In genomic region chr22:44600386-44600785, GRCh38 we compare ENCODE assay signal across 25 cellular contexts.
"Had no signal": no experiment of that assay in that cellular context is flagged by ENCODE, and none has a peak within 500 bp of the region (broad histone marks: within the 10 kb centered on the region; RNA-seq: fewer than 3 reads in every experiment).

No MANE protein-coding gene starts in this region.

- H3K27ac ChIP-seq: esophagus muscularis mucosa, left lung, lower lobe of right lung, neutrophil, ovary, right lobe of liver, thyroid gland, upper lobe of right lung had no signal

- ATAC-seq: activated CD4-positive, CD25-positive, alpha-beta regulatory T cell treated with anti-CD3 and anti-CD28 coated beads, Interleukin-2, amount 50 U/mL, for 24 hours; left lung; lower lobe of right lung; naive thymus-derived CD8-positive, alpha-beta T cell; right lobe of liver; stimulated activated effector memory CD8-positive, alpha-beta T cell treated with anti-CD3 and anti-CD28 coated beads, Interleukin-12 subunit alpha, Interleukin-12 subunit beta, amount 100 ng/mL, for 72 hours; stimulated activated naive CD8-positive, alpha-beta T cell treated with anti-CD3 and anti-CD28 coated beads, Interleukin-15, amount 100 ng/mL, for 72 hours; upper lobe of right lung had no signal

- DNase-seq: activated CD4-positive, alpha-beta memory T cell treated with anti-CD3 and anti-CD28 coated beads, Interleukin-2, amount 10 ng/mL, durations not matched to agents 7 days and 5 days; activated CD4-positive, alpha-beta T cell treated with anti-CD3 and anti-CD28 coated beads for 48 hours; activated CD8-positive, alpha-beta memory T cell treated with anti-CD3 and anti-CD28 coated beads, Interleukin-2, amount 50 U/mL, for 48 hours; activated T-cell treated with anti-CD3 and anti-CD28 coated beads, Interleukin-2, amount 50 U/mL, for 24 hours; anterior cingulate cortex; dermis blood vessel endothelial cell; effector CD4-positive, alpha-beta T cell; foreskin melanocyte; left lung; lower lobe of right lung; mesenchymal stem cell; naive thymus-derived CD8-positive, alpha-beta T cell; ovary; right lobe of liver; stimulated activated CD4-positive, alpha-beta T cell treated with anti-CD3 and anti-CD28 coated beads, Interleukin-2, amount 100 ng/mL, for 48 hours; stimulated activated naive CD8-positive, alpha-beta T cell treated with anti-CD3 and anti-CD28 coated beads, Interleukin-15, amount 100 ng/mL, for 72 hours; substantia nigra; T-helper 9 cell; thyroid gland; upper lobe of right lung; WERI-Rb-1 had no signal

- H3K4me1 ChIP-seq: lower lobe of right lung, right lobe of liver had no signal

- H3K27me3 ChIP-seq: ovary, right lobe of liver, thyroid gland had no signal

- H3K9me3 ChIP-seq: esophagus muscularis mucosa, left lung, lower lobe of right lung, neutrophil, ovary, right lobe of liver, thyroid gland, upper lobe of right lung had no signal

- H3K36me3 ChIP-seq: esophagus muscularis mucosa, left lung, lower lobe of right lung, neutrophil, ovary, right lobe of liver, thyroid gland, upper lobe of right lung, WERI-Rb-1 had no signal

- H3K4me3 ChIP-seq: esophagus muscularis mucosa, left lung, lower lobe of right lung, ovary, right lobe of liver, thyroid gland, upper lobe of right lung had no signal
